In genomic region chr1:186513526-186513925, GRCh38 we compare ENCODE assay signal across 1 cellular context.
TF ChIP-seq lines count a peak whose summit lies in the region.

No MANE protein-coding gene starts in this region.

TF ChIP-seq in IMR-90, 13 proteins besides CTCF, POLR2A, EP300 and RAD21 (continued from another document):
- no peak for TF ChIP-seq USF2 (IDR thresholded peaks at IDR 0.05; ENCODE audit: low read depth, low read length)
